In the genomic region with DNA sequence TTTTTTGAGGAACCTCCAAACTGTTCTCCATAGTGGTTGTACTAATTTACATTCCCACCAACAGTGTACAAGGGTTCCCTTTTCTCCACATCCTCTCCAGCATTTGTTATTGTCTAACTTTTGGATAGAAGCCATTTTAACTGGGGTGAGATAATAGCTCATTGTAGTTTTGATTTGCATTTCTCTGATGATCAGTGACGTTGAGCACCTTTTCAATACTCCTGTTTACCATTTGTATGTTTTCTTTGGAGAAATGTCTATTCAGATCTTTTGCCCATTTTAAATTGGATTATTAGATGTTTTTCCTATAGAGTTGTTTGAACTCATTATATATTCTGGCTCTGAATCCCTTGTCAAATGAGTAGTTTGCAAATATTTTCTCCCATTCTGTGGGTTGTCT, we compare ENCODE assay signal across 7 cellular contexts. TPM values are rescaled to one million over a fixed set of nuclear protein-coding genes. Genes with fewer than 3 reads are reported as not detected.
"Had no signal": no experiment of that assay in that cellular context is flagged by ENCODE, and none has a peak within 500 bp of the region (broad histone marks: within the 10 kb centered on the region; RNA-seq: fewer than 3 reads in every experiment).

No MANE protein-coding gene starts in this region.

RNA-seq across cellular contexts. Expression of a gene that starts 37.3 kb away (rescaled TPM):
- total RNA-seq: K562, M059J, OCI-LY7, PC-3, SK-MEL-5 had no signal
- polyA plus RNA-seq: IgD-negative memory B cell, K562, SK-N-SH had no signal

RNA-seq across cellular contexts. Expression of a gene that starts 46.5 kb away (rescaled TPM):
- total RNA-seq: M059J, PC-3 had no signal
- polyA plus RNA-seq: IgD-negative memory B cell had no signal
